8 cellular contexts compared by ENCODE assay signal in genomic region chr2:96305091-96305978, GRCh38. TPM values are rescaled to one million over a fixed set of nuclear protein-coding genes. Genes with fewer than 3 reads are reported as not detected.
DNase-seq lines count a peak whose midpoint lies in the region; ATAC-seq, FAIRE-seq and TF ChIP-seq lines count a peak whose summit lies in the region.

Gene SNRNP200 (minus strand): TSS chr2:96305546. CDS start chr2:96305437, 109 bp downstream.

- H3K36me3 Mint-ChIP-seq in central memory CD8-positive, alpha-beta T cell (ENCODE audit: insufficient read depth) = peaks cover 58% of the 10 kb centered on the region

- H3K9me3 Mint-ChIP-seq in central memory CD8-positive, alpha-beta T cell = no peaks in the 10 kb centered on the region

- no peak for FAIRE-seq in keratinocyte (lab: Jason Lieb, UNC)

- peaks cover 63% of the 10 kb centered on the region for H3K4me1 Mint-ChIP-seq in central memory CD8-positive, alpha-beta T cell

- peak; percentile 80 to 81 for DNase-seq in AML-193 (lab: John Stamatoyannopoulos, UW)
- peak; percentile 74 for DNase-seq in NCI-H510A (lab: John Stamatoyannopoulos, UW)
- DNase-seq in activated CD4-positive, CD25-positive, alpha-beta regulatory T cell treated with anti-CD3 and anti-CD28 coated beads, Interleukin-2, amount 50 U/mL, for 72 hours = peak; percentile 92
- DNase-seq in central memory CD8-positive, alpha-beta T cell (ENCODE audit: low spot score in 2 of 2) = peak; percentile 78 to 87
- DNase-seq in keratinocyte (ENCODE audit: low read depth, low spot score) = peak; percentile 28
- DNase-seq in stimulated activated CD4-positive, alpha-beta T cell treated with anti-CD3 and anti-CD28 coated beads, Interleukin-12 subunit alpha, Interleukin-12 subunit beta, amount 100 ng/mL, for 48 hours (ENCODE audit: low read depth in 2 of 3, low spot score in 1 of 3) = peak; percentile 88 to 90 (median 89)

- ATAC-seq in HG03432 (IDR thresholded peaks at IDR 0.05; ENCODE audit: unreplicated experiment) = peak; percentile 94
- ATAC-seq in central memory CD8-positive, alpha-beta T cell (replicated peaks; ENCODE audit: extremely low read depth, poor library complexity, severe bottlenecking) = peak; percentile 89

- dilution Hi-C loops in keratinocyte (cut with MboI; ENCODE audit: extremely low pct_ligation_motif_present, low sequenced_read_pairs) = no loop called here

- no peaks in the 10 kb centered on the region for H4K20me1 ChIP-seq in keratinocyte (ENCODE audit: control insufficient read depth, extremely low read depth, insufficient read depth, low read length)

- H2AFZ ChIP-seq in keratinocyte (ENCODE audit: control insufficient read depth, low read length) = peak within 1 kb of the TSS; percentile 97

- peak within 1 kb of the TSS; percentile 75 to 98 (median 96) for H3K4me3 ChIP-seq in keratinocyte (ENCODE audit: control insufficient read depth in 2 of 3, extremely low read depth in 1 of 3, insufficient read depth in 2 of 3, low read depth in 1 of 3, low read length in 3 of 3)

- H3K9me1 ChIP-seq in keratinocyte (ENCODE audit: control insufficient read depth, extremely low read depth, insufficient read depth, low read length) = peaks cover 3% of the 10 kb centered on the region

- H3K27me3 Mint-ChIP-seq in central memory CD8-positive, alpha-beta T cell = no peaks in the 10 kb centered on the region

- peak within 1 kb of the TSS; percentile 99 for H3K4me2 ChIP-seq in keratinocyte (ENCODE audit: control insufficient read depth, extremely low read depth, insufficient read depth, low read depth, low read length)

- peaks cover 20 to 26% of the 10 kb centered on the region in 2 experiments for H3K36me3 ChIP-seq in keratinocyte (ENCODE audit: control insufficient read depth in 2 of 2, extremely low read depth in 1 of 2, insufficient read depth in 2 of 2, low read length in 2 of 2)

- H3K27me3 ChIP-seq in keratinocyte (ENCODE audit: control insufficient read depth, extremely low read depth, insufficient read depth, low read length) = no peaks in the 10 kb centered on the region

- peaks cover 45% of the 10 kb centered on the region for H3K79me2 ChIP-seq in keratinocyte (ENCODE audit: control insufficient read depth, insufficient read depth, low read length)

- TF ChIP-seq CTCF in keratinocyte (optimal IDR thresholded peaks at IDR 0.05 in 1 of 3, IDR thresholded peaks at IDR 0.05 in 1 of 3, conservative IDR thresholded peaks at IDR 0.05 in 1 of 3; ENCODE audit: extremely low read depth in 1 of 3, insufficient read depth in 2 of 3, low read length in 3 of 3) = no peak

- peaks cover 13% of the 10 kb centered on the region for H3K4me1 ChIP-seq in keratinocyte (ENCODE audit: control insufficient read depth, extremely low read depth, insufficient read depth, low read length)

- peak; percentile 91 for TF ChIP-seq POLR2A in GM19193 (IDR thresholded peaks at IDR 0.05; ENCODE audit: extremely low read depth, insufficient read depth, insufficient read length)

- peak within 1 kb of the TSS; percentile 94 for H3K27ac ChIP-seq in keratinocyte (ENCODE audit: control insufficient read depth, insufficient read depth, low read length)

- H3K9me3 ChIP-seq in keratinocyte (ENCODE audit: control insufficient read depth, low read depth, low read length) = no peaks in the 10 kb centered on the region

- H3K9ac ChIP-seq in keratinocyte (ENCODE audit: control insufficient read depth, extremely low read depth, insufficient read depth, low read length) = peak within 1 kb of the TSS; percentile 96

- H3K27ac Mint-ChIP-seq in central memory CD8-positive, alpha-beta T cell (ENCODE audit: low read depth) = peak within 1 kb of the TSS; percentile 100

- H3K4me3 Mint-ChIP-seq in central memory CD8-positive, alpha-beta T cell = peak within 1 kb of the TSS; percentile 100

RNA-seq across cellular contexts. Expression of gene SNRNP200, which starts in this region (rescaled TPM):
- 78.4 to 97.5 TPM (median 79.4 TPM) in 3 replicates for polyA plus RNA-seq in keratinocyte
- polyA plus RNA-seq in keratinocyte (2011; ENCODE audit: low read depth) = 95.0 TPM
- polyA plus RNA-seq in keratinocyte (2011; cell fraction: cytosol; rRNA removed) = 57.6 and 67.6 TPM in 2 replicates
- polyA plus RNA-seq in keratinocyte (2011; cell fraction: nucleus; rRNA removed) = 216 and 245 TPM in 2 replicates
- 55.1 and 79.8 TPM in 2 replicates for polyA plus RNA-seq in keratinocyte (2012; ENCODE audit: low replicate concordance)
- 202 to 276 TPM (median 227 TPM) in 3 replicates for polyA minus RNA-seq in keratinocyte
- 68.7 TPM for polyA minus RNA-seq in keratinocyte (2011; cell fraction: cytosol; rRNA and poly(A)+ RNA removed)
- 131 and 182 TPM in 2 replicates for polyA minus RNA-seq in keratinocyte (2011; cell fraction: nucleus; rRNA and poly(A)+ RNA removed)

Comparison
In these comparisons a context has a peak if more than half of its experiments do, and no peak if none do; other contexts are left out.
1. Peak in every context shown above with its lines: DNase-seq, ATAC-seq, H3K4me3 ChIP-seq and H3K27ac ChIP-seq.
2. DNase-seq: peak in every context shown above with its lines; median percentile 92 in activated CD4-positive, CD25-positive, alpha-beta regulatory T cell treated with anti-CD3 and anti-CD28 coated beads, Interleukin-2, amount 50 U/mL, for 72 hours; 89 in stimulated activated CD4-positive, alpha-beta T cell treated with anti-CD3 and anti-CD28 coated beads, Interleukin-12 subunit alpha, Interleukin-12 subunit beta, amount 100 ng/mL, for 48 hours; 82 in central memory CD8-positive, alpha-beta T cell; 80 in AML-193; 74 in NCI-H510A; 28 in keratinocyte.